31 cellular contexts compared by ENCODE assay signal in genomic region chr7:80558116-80558515, GRCh38. TPM values are rescaled to one million over a fixed set of nuclear protein-coding genes. Genes with fewer than 3 reads are reported as not detected.
"Had no signal": no experiment of that assay in that cellular context is flagged by ENCODE, and none has a peak within 500 bp of the region (broad histone marks: within the 10 kb centered on the region; RNA-seq: fewer than 3 reads in every experiment).

No MANE protein-coding gene starts in this region.

- H3K36me3 ChIP-seq: stomach, suprapubic skin, thoracic aorta, thyroid gland, tibial artery, tibial nerve, transverse colon, upper lobe of left lung, upper lobe of right lung, uterus, vagina had no signal

- H3K4me3 ChIP-seq: stomach, suprapubic skin, testis, thoracic aorta, thyroid gland, tibial artery, tibial nerve, transverse colon, upper lobe of left lung, upper lobe of right lung, uterus, vagina had no signal

- FAIRE-seq: urothelium cell line had no signal

- H3K9me3 ChIP-seq: testis, thoracic aorta, thyroid gland, upper lobe of right lung, uterus, vagina had no signal

- DNase-seq: stimulated activated CD4-positive, alpha-beta T cell treated with anti-CD3 and anti-CD28 coated beads, Interleukin-2, amount 100 ng/mL, for 48 hours; stimulated activated CD4-positive, alpha-beta T cell treated with anti-CD3 and anti-CD28 coated beads, Interleukin-4, amount 100 ng/mL, for 1 hour; stimulated activated CD4-positive, alpha-beta T cell treated with anti-CD3 and anti-CD28 coated beads, Interleukin-4, amount 100 ng/mL, for 24 hours; stimulated activated CD4-positive, alpha-beta T cell treated with anti-CD3 and anti-CD28 coated beads, Interleukin-4, amount 100 ng/mL, for 4 hours; stimulated activated CD8-positive, alpha-beta memory T cell treated with anti-CD3 and anti-CD28 coated beads, Interleukin-4, amount 100 ng/mL, for 48 hours; stimulated activated naive B cell treated with anti-CD40 and anti-IgM and Interleukin-4, amounts not matched to agents 10 μg/mL and 1 μg/mL and 100 μg/mL, for 72 hours; stimulated activated naive CD4-positive, alpha-beta T cell; stimulated activated naive CD4-positive, alpha-beta T cell treated with Interleukin-2 at 50 U/mL for 16 hours; stimulated activated naive CD8-positive, alpha-beta T cell treated with anti-CD3 and anti-CD28 coated beads, Interleukin-15, amount 100 ng/mL, for 72 hours; stimulated activated naive CD8-positive, alpha-beta T cell treated with anti-CD3 and anti-CD28 coated beads, Interleukin-15, Interleukin-2, amounts not matched to agents 100 U/mL and 50 U/mL, for 24 hours; stomach; substantia nigra; testis; thyroid gland; tibial artery; transverse colon; trophoblast cell; upper lobe of left lung; upper lobe of right lung; uterus had no signal

- H3K27ac ChIP-seq: stomach, suprapubic skin, testis, thoracic aorta, thyroid gland, tibial artery, tibial nerve, transverse colon, upper lobe of left lung, upper lobe of right lung, uterus, vagina had no signal

- ATAC-seq: stimulated activated effector memory CD8-positive, alpha-beta T cell treated with anti-CD3 and anti-CD28 coated beads, Interleukin-12 subunit alpha, Interleukin-12 subunit beta, amount 100 ng/mL, for 72 hours; stimulated activated memory B cell treated with anti-CD40 and anti-IgM and Interleukin-4, amounts not matched to agents 10 μg/mL and 1 μg/mL and 100 μg/mL, for 72 hours; stimulated activated naive B cell treated with anti-CD40 and anti-IgM and Interleukin-4, amounts not matched to agents 10 μg/mL and 1 μg/mL and 100 μg/mL, for 72 hours; stimulated activated naive CD8-positive, alpha-beta T cell treated with anti-CD3 and anti-CD28 coated beads, Interleukin-15, amount 100 ng/mL, for 72 hours; stimulated activated naive CD8-positive, alpha-beta T cell treated with anti-CD3 and anti-CD28 coated beads, Interleukin-15, Interleukin-2, amounts not matched to agents 100 U/mL and 50 U/mL, for 24 hours; upper lobe of right lung had no signal

- H3K4me1 ChIP-seq: stomach, suprapubic skin, testis, thyroid gland, tibial artery, tibial nerve, transverse colon, upper lobe of left lung, upper lobe of right lung, uterus, vagina had no signal

- H3K27me3 ChIP-seq: stomach, suprapubic skin, testis, thyroid gland, tibial artery, tibial nerve, transverse colon, upper lobe of left lung, upper lobe of right lung, uterus, vagina had no signal

RNA-seq across cellular contexts. Expression of gene GNAT3, which starts 46.3 kb away (rescaled TPM):
- total RNA-seq: stomach, subcutaneous adipose tissue, suprapubic skin, temporal lobe, testis, thoracic aorta, thyroid gland, tibial nerve, transverse colon, upper lobe of left lung, upper lobe of right lung, ureter, urinary bladder, uterus, vagina had no signal
- polyA plus RNA-seq: stomach, urinary bladder had no signal
